Comparison of ENCODE assay signal across 19 cellular contexts in genomic region chr10:103510791-103511757, GRCh38. TPM values are rescaled to one million over a fixed set of nuclear protein-coding genes. Genes with fewer than 3 reads are reported as not detected.
A peak's percentile ranks its signal among the peaks of the same experiment; 100 is the strongest.
DNase-seq lines count a peak whose midpoint lies in the region; ATAC-seq and TF ChIP-seq lines count a peak whose summit lies in the region.
"Had no signal": no experiment of that assay in that cellular context is flagged by ENCODE, and none has a peak within 500 bp of the region (broad histone marks: within the 10 kb centered on the region; RNA-seq: fewer than 3 reads in every experiment).

No MANE protein-coding gene starts in this region.

- H3K14ac ChIP-seq in mesenchymal stem cell (ENCODE audit: low read length in 2 of 2) = no peak overlapping the region

- no peak overlapping the region for H3K27ac ChIP-seq in mesenchymal stem cell (ENCODE audit: low read length, poor library complexity, severe bottlenecking)
- no peak overlapping the region for H3K27ac ChIP-seq in brain microvascular endothelial cell
- H3K27ac ChIP-seq: RWPE1 had no signal

- H3K36me3 ChIP-seq in mesenchymal stem cell (ENCODE audit: control insufficient read depth in 1 of 2, insufficient read depth in 2 of 2, low read depth in 1 of 2, low read length in 2 of 2) = no peaks in the 10 kb centered on the region
- H3K36me3 ChIP-seq in brain microvascular endothelial cell (replicated peaks) = no peaks in the 10 kb centered on the region

- no peak overlapping the region for H3K23ac ChIP-seq in mesenchymal stem cell (ENCODE audit: low read length in 2 of 2)

- H2BK12ac ChIP-seq in mesenchymal stem cell (ENCODE audit: low read length in 2 of 2) = no peak overlapping the region

- H3K9ac ChIP-seq in mesenchymal stem cell (ENCODE audit: low read length) = no peak overlapping the region

- H3K18ac ChIP-seq in mesenchymal stem cell (ENCODE audit: low read depth in 1 of 2, low read length in 2 of 2) = no peak overlapping the region

- POLR2A ChIA-PET in GM10248 (lab: Yijun Ruan, JAX) = no interaction called here

- no peak overlapping the region for H4K91ac ChIP-seq in mesenchymal stem cell (ENCODE audit: low read length)

- DNase-seq in GM10248 (ENCODE audit: extremely low spot score) (peak; percentile 6), mesenchymal stem cell (no peak), brain microvascular endothelial cell (no peak), NCI-H748 treated with DMSO at 0.1 percent for 48 hours (lab: John Stamatoyannopoulos, UW) (no peak), hepatic stellate cell (ENCODE audit: low spot score) (no peak)
- peak; percentile 22 for DNase-seq in activated CD8-positive, alpha-beta memory T cell treated with anti-CD3 and anti-CD28 coated beads, Interleukin-2, amount 10 ng/mL, durations not matched to agents 7 days and 5 days
- peak; percentile 6 for DNase-seq in stimulated activated CD8-positive, alpha-beta memory T cell treated with anti-CD3 and anti-CD28 coated beads, Interleukin-4, amount 100 ng/mL, for 48 hours
- no peak for DNase-seq in activated naive CD4-positive, alpha-beta T cell treated with anti-CD3 and anti-CD28 coated beads, Interleukin-2, amount 50 U/mL, for 16 hours
- DNase-seq: DMS79 treated with DMSO at 0.1 percent for 48 hours, HFFc6, NCI-H1105 treated with DMSO at 0.1 percent for 48 hours, NCI-H1694, NCI-H2081 treated with DMSO at 0.1 percent for 48 hours, NCI-H510A treated with DMSO at 0.1 percent for 48 hours, PC-3, SIG-M5 had no signal

- CTCF ChIA-PET in GM10248 (lab: Yijun Ruan, JAX) = interaction anchor here (1.0 to 1.5 kb wide), 2 partner anchors 18 to 35 kb away, joined by 3 to 5 read pairs; partner anchors contain the start of gene NEURL1
- CTCF ChIA-PET in activated CD8-positive, alpha-beta memory T cell treated with anti-CD3 and anti-CD28 coated beads, Interleukin-2, amount 10 ng/mL, durations not matched to agents 7 days and 5 days (lab: Charles Lee) = no interaction called here

- peaks cover 8% of the 10 kb centered on the region for H3K4me1 Mint-ChIP-seq in activated CD8-positive, alpha-beta memory T cell treated with anti-CD3 and anti-CD28 coated beads, Interleukin-2, amount 10 ng/mL, durations not matched to agents 7 days and 5 days

- H3K27ac Mint-ChIP-seq in activated CD8-positive, alpha-beta memory T cell treated with anti-CD3 and anti-CD28 coated beads, Interleukin-2, amount 10 ng/mL, durations not matched to agents 7 days and 5 days = no peak overlapping the region
- H3K27ac Mint-ChIP-seq: CD14-positive monocyte, HFFc6 had no signal

- H3K27me3 ChIP-seq in mesenchymal stem cell (ENCODE audit: control insufficient read depth in 1 of 2, insufficient read depth in 1 of 2, low read length in 2 of 2) (peaks cover 61 to 76% of the 10 kb centered on the region in 2 experiments), brain microvascular endothelial cell (replicated peaks) (peaks cover 74% of the 10 kb centered on the region)

- in situ Hi-C loops in brain microvascular endothelial cell (cut with HindIII; ENCODE audit: low pct_ligation_motif_present, low sequenced_read_pairs) = no loop called here

- H2BK5ac ChIP-seq in mesenchymal stem cell (ENCODE audit: low read depth, low read length, poor library complexity, severe bottlenecking) = no peak overlapping the region

- H3K27me3 Mint-ChIP-seq in activated CD8-positive, alpha-beta memory T cell treated with anti-CD3 and anti-CD28 coated beads, Interleukin-2, amount 10 ng/mL, durations not matched to agents 7 days and 5 days = peaks cover 33% of the 10 kb centered on the region

- H3K4me2 ChIP-seq in mesenchymal stem cell (ENCODE audit: low read length, poor library complexity, severe bottlenecking) = no peak overlapping the region

- no peak overlapping the region for H2AK5ac ChIP-seq in mesenchymal stem cell (ENCODE audit: low read length, severe bottlenecking)

- H3K4me1 ChIP-seq in mesenchymal stem cell (ENCODE audit: control insufficient read depth, insufficient read depth, low read depth, low read length) = no peaks in the 10 kb centered on the region

- TF ChIP-seq CTCF in GM10248 (IDR thresholded peaks at IDR 0.05; ENCODE audit: control extremely low read depth, extremely low read depth, low read depth, missing control alignments) = no peak
- no peak for TF ChIP-seq CTCF in brain microvascular endothelial cell (IDR thresholded peaks at IDR 0.05; ENCODE audit: low read depth, low read length, missing control alignments)

- no peak overlapping the region for H2AFZ ChIP-seq in mesenchymal stem cell (ENCODE audit: low read depth, low read length)

- H3K4me3 ChIP-seq in mesenchymal stem cell (ENCODE audit: insufficient read depth in 1 of 2, low read depth in 1 of 2, low read length in 2 of 2) (no peak overlapping the region), brain microvascular endothelial cell (ENCODE audit: low read depth, low read length) (no peak overlapping the region)
- H3K4me3 ChIP-seq: K562 had no signal

- H3K9me3 ChIP-seq in mesenchymal stem cell (ENCODE audit: control insufficient read depth, low read length) = no peaks in the 10 kb centered on the region

- no peak overlapping the region for H2BK120ac ChIP-seq in mesenchymal stem cell (ENCODE audit: low read depth, low read length)

- no peak overlapping the region for H4K8ac ChIP-seq in mesenchymal stem cell (ENCODE audit: low read length)

- no peak overlapping the region for H3K4ac ChIP-seq in mesenchymal stem cell (ENCODE audit: low read depth in 1 of 2, low read length in 2 of 2)

- ATAC-seq in activated CD8-positive, alpha-beta memory T cell treated with anti-CD3 and anti-CD28 coated beads, Interleukin-2, amount 10 ng/mL, durations not matched to agents 7 days and 5 days = no peak
- ATAC-seq: K562, PC-3 had no signal

- no peaks in the 10 kb centered on the region for H3K36me3 Mint-ChIP-seq in activated CD8-positive, alpha-beta memory T cell treated with anti-CD3 and anti-CD28 coated beads, Interleukin-2, amount 10 ng/mL, durations not matched to agents 7 days and 5 days
- H3K36me3 Mint-ChIP-seq: CD14-positive monocyte had no signal

- no peaks in the 10 kb centered on the region for H3K79me1 ChIP-seq in mesenchymal stem cell (replicated peaks; ENCODE audit: low read length, poor library complexity, severe bottlenecking)

- 93% methylated on average over 9 of the region's 10 CpGs for WGBS in mesenchymal stem cell

- H3K4me3 Mint-ChIP-seq in activated CD8-positive, alpha-beta memory T cell treated with anti-CD3 and anti-CD28 coated beads, Interleukin-2, amount 10 ng/mL, durations not matched to agents 7 days and 5 days = no peak overlapping the region
- H3K4me3 Mint-ChIP-seq: CD14-positive monocyte, HFFc6 had no signal

- H2BK15ac ChIP-seq in mesenchymal stem cell (ENCODE audit: low read depth, poor library complexity, severe bottlenecking) = peak overlapping the region; percentile 23

- no peaks in the 10 kb centered on the region for H3K9me3 Mint-ChIP-seq in activated CD8-positive, alpha-beta memory T cell treated with anti-CD3 and anti-CD28 coated beads, Interleukin-2, amount 10 ng/mL, durations not matched to agents 7 days and 5 days (ENCODE audit: low read depth)
- H3K9me3 Mint-ChIP-seq: CD14-positive monocyte, HFFc6 had no signal

RNA-seq across cellular contexts. Expression of gene NEURL1, which starts 17.6 kb away (rescaled TPM):
- 1 to 10 TPM; 2.2 to 2.5 TPM for total RNA-seq in activated CD8-positive, alpha-beta memory T cell treated with anti-CD3 and anti-CD28 coated beads, Interleukin-2, amount 10 ng/mL, durations not matched to agents 7 days and 5 days
- polyA plus RNA-seq in mesenchymal stem cell (2013, experiment 1 of 2) = 0.01 TPM
- polyA plus RNA-seq in mesenchymal stem cell (2013, experiment 2 of 2) = 0.04 TPM

RNA-seq across cellular contexts. Expression of gene CALHM3, which starts 32.0 kb away (rescaled TPM):
- not detected for total RNA-seq in activated CD8-positive, alpha-beta memory T cell treated with anti-CD3 and anti-CD28 coated beads, Interleukin-2, amount 10 ng/mL, durations not matched to agents 7 days and 5 days
- not detected for polyA plus RNA-seq in mesenchymal stem cell (2013, experiment 1 of 2)
- polyA plus RNA-seq in mesenchymal stem cell (2013, experiment 2 of 2) = not detected
- total RNA-seq: K562 had no signal
- polyA plus RNA-seq: K562 had no signal

RNA-seq across cellular contexts. Expression of gene CALHM1, which starts 52.4 kb away (rescaled TPM):
- 1 to 10 TPM in 1 of 2 experiments, under 1 TPM in 1; 0.47 to 1.1 TPM for total RNA-seq in activated CD8-positive, alpha-beta memory T cell treated with anti-CD3 and anti-CD28 coated beads, Interleukin-2, amount 10 ng/mL, durations not matched to agents 7 days and 5 days
- not detected for polyA plus RNA-seq in mesenchymal stem cell (2013, experiment 1 of 2)
- not detected for polyA plus RNA-seq in mesenchymal stem cell (2013, experiment 2 of 2)
- total RNA-seq: HFFc6, K562, PC-3 had no signal
- polyA plus RNA-seq: CD14-positive monocyte had no signal

RNA-seq across cellular contexts. Expression of gene CALHM2, which starts 58.9 kb away (rescaled TPM):
- 10 to 100 TPM; 65.6 to 93.4 TPM for total RNA-seq in activated CD8-positive, alpha-beta memory T cell treated with anti-CD3 and anti-CD28 coated beads, Interleukin-2, amount 10 ng/mL, durations not matched to agents 7 days and 5 days
- 8.7 TPM for polyA plus RNA-seq in mesenchymal stem cell (2013, experiment 1 of 2)
- 8.2 TPM for polyA plus RNA-seq in mesenchymal stem cell (2013, experiment 2 of 2)
- total RNA-seq: K562 had no signal

Comparison
In these comparisons a context has a peak if more than half of its experiments do, and no peak if none do; other contexts are left out.
1. DNase-seq: peak in GM10248 (single experiment), activated CD8-positive, alpha-beta memory T cell treated with anti-CD3 and anti-CD28 coated beads, Interleukin-2, amount 10 ng/mL, durations not matched to agents 7 days and 5 days (single experiment) and stimulated activated CD8-positive, alpha-beta memory T cell treated with anti-CD3 and anti-CD28 coated beads, Interleukin-4, amount 100 ng/mL, for 48 hours (single experiment); none in mesenchymal stem cell (single experiment), activated naive CD4-positive, alpha-beta T cell treated with anti-CD3 and anti-CD28 coated beads, Interleukin-2, amount 50 U/mL, for 16 hours (single experiment), brain microvascular endothelial cell (single experiment), NCI-H748 treated with DMSO at 0.1 percent for 48 hours (single experiment) and hepatic stellate cell (single experiment).